ENCODE assay signal across 8 cellular contexts in the genomic region with DNA sequence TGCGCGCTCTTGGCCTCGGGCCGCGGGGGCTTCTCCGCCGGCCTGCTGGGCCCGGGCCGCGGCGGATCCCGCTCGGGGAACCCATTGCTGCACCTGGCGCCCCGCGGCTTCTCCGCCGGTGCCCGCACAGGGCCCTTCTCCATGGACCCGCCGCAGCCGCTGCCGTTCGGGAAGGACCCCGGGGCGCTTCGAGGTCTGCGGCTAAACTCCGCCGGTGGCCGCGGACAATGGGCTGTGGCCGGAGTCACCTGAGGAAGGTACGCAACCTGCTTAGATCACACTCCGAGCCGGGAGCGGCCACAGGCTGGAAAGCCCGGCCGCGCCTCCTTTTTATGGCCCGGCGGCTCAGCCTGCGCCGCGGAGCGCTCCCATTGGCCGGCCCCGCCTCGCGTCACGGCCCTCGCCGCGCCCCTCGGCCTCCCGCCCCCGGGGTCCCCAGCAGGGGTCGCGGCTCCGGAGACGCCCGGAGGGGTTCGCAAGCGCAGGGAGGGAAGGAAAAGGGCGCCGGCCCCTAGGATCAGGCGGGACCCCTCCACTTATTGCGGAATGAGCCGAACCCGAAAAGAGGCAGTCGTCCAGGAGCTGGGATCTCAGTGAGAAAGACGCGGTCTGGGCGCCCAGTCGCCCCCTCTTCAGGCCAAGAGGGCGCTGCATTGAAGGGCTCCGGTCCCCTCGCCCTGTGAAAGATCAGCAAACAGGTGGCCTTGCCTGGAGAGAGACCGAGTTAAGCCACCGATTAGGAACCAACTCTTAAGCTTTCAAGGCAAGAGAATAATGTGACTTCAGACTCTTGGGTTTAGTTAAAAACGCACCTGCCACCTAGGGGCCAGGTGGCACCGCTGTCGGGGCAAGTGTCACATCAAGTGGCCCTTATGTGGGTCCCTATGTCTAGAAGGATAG. TPM values are rescaled to one million over a fixed set of nuclear protein-coding genes. Genes with fewer than 3 reads are reported as not detected.
DNase-seq lines count a peak whose midpoint lies in the region; ATAC-seq and TF ChIP-seq lines count a peak whose summit lies in the region.

A gene with protein sequence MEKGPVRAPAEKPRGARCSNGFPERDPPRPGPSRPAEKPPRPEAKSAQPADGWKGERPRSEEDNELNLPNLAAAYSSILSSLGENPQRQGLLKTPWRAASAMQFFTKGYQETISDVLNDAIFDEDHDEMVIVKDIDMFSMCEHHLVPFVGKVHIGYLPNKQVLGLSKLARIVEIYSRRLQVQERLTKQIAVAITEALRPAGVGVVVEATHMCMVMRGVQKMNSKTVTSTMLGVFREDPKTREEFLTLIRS (minus strand): TSS at position 306 of the 900 bp plus-strand sequence. CDS start 163 bp downstream, at position 143.

- H3K27me3 ChIP-seq in GM23338 (ENCODE audit: insufficient read depth) (peaks cover 31% of the 10 kb centered on the region), SJCRH30 (no peaks in the 10 kb centered on the region), cardiac muscle cell (peaks cover 23% of the 10 kb centered on the region), uterus (no peaks in the 10 kb centered on the region)

- no peaks in the 10 kb centered on the region for H3K9me3 Mint-ChIP-seq in GM23338
- H3K9me3 Mint-ChIP-seq in activated naive CD4-positive, alpha-beta T cell treated with anti-CD3 and anti-CD28 coated beads for 36 hours: no peaks in the 10 kb centered on the region

- peak; percentile 91 for ATAC-seq in GM23338

- CTCF ChIA-PET in activated naive CD4-positive, alpha-beta T cell treated with anti-CD3 and anti-CD28 coated beads for 36 hours (lab: Charles Lee): interaction anchor here (0.6 to 4.5 kb wide), 14 partner anchors 9 to 316 kb away, joined by 3 to 19 read pairs (median 4); no protein-coding TSS in a partner anchor

- TF ChIP-seq CTCF in GM23338 (conservative IDR thresholded peaks at IDR 0.05; ENCODE audit: low read depth in 2 of 2) (peak; percentile 33 to 57), LNCAP (IDR thresholded peaks at IDR 0.05) (peak; percentile 71), cardiac muscle cell (IDR thresholded peaks at IDR 0.05; ENCODE audit: low read depth, low read length) (peak; percentile 48), uterus (IDR thresholded peaks at IDR 0.05) (peak; percentile 5 to 46 (median 28))

- H3F3A ChIP-seq in GM23338 (replicated peaks; ENCODE audit: low read depth): peaks cover 10% of the 10 kb centered on the region; the same call in 1 of the 2 replicates

- no peaks in the 10 kb centered on the region for H3K36me3 Mint-ChIP-seq in GM23338 (ENCODE audit: low read depth)
- H3K36me3 Mint-ChIP-seq in activated naive CD4-positive, alpha-beta T cell treated with anti-CD3 and anti-CD28 coated beads for 36 hours (ENCODE audit: low read depth): peaks cover 7% of the 10 kb centered on the region

- peak within 1 kb of the TSS; percentile 82 for H3K4me3 Mint-ChIP-seq in GM23338
- peak within 1 kb of the TSS; percentile 86 for H3K4me3 Mint-ChIP-seq in activated naive CD4-positive, alpha-beta T cell treated with anti-CD3 and anti-CD28 coated beads for 36 hours

- H3K4me3 ChIP-seq in GM23338: peak within 1 kb of the TSS; percentile 91
- H3K4me3 ChIP-seq in SJCRH30: peak within 1 kb of the TSS; percentile 76
- peak within 1 kb of the TSS; percentile 73 for H3K4me3 ChIP-seq in cardiac muscle cell
- peak within 1 kb of the TSS; percentile 44 to 60 for H3K4me3 ChIP-seq in uterus

- no peak within 1 kb of the TSS for H3K27ac ChIP-seq in GM23338 (ENCODE audit: low read depth)
- H3K27ac ChIP-seq in SJCRH30: no peak within 1 kb of the TSS
- no peak within 1 kb of the TSS for H3K27ac ChIP-seq in cardiac muscle cell
- peak within 1 kb of the TSS; percentile 67 to 70 for H3K27ac ChIP-seq in uterus

- H3K27ac Mint-ChIP-seq in GM23338: no peak within 1 kb of the TSS
- H3K27ac Mint-ChIP-seq in activated naive CD4-positive, alpha-beta T cell treated with anti-CD3 and anti-CD28 coated beads for 36 hours: peak within 1 kb of the TSS; percentile 88

- H3K9me3 ChIP-seq in SJCRH30 (replicated peaks) (no peaks in the 10 kb centered on the region), cardiac muscle cell (ENCODE audit: low read depth) (no peaks in the 10 kb centered on the region), uterus (no peaks in the 10 kb centered on the region)

- no peaks in the 10 kb centered on the region for H3K9me2 ChIP-seq in GM23338 (ENCODE audit: insufficient read depth)

- H3K79me2 ChIP-seq in GM23338 (replicated peaks; ENCODE audit: insufficient read depth): no peaks in the 10 kb centered on the region; the same call in 1 of the 2 replicates

- intact Hi-C loops in activated naive CD4-positive, alpha-beta T cell treated with anti-CD3 and anti-CD28 coated beads for 36 hours (cut with micrococcal nuclease): loop anchor here (1.0 to 5.0 kb wide), 12 partner anchors 21 to 528 kb away; a partner anchor contains a TSS
- intact Hi-C loops in posterior vena cava (cut with DNase I): no loop called here
- intact Hi-C loops in uterus (cut with DNase I; ENCODE audit: low total_unique reads): no loop called here

- peaks cover 9% of the 10 kb centered on the region for H3K4me1 Mint-ChIP-seq in GM23338
- peaks cover 20% of the 10 kb centered on the region for H3K4me1 Mint-ChIP-seq in activated naive CD4-positive, alpha-beta T cell treated with anti-CD3 and anti-CD28 coated beads for 36 hours (ENCODE audit: low read depth)

- H3K4me1 ChIP-seq in GM23338 (ENCODE audit: insufficient read depth) (peaks cover 7% of the 10 kb centered on the region), SJCRH30 (peaks cover 4% of the 10 kb centered on the region; the same call in 1 of the 2 replicates), cardiac muscle cell (ENCODE audit: low read depth) (no peaks in the 10 kb centered on the region), uterus (no peaks in the 10 kb centered on the region)

- DNase-seq in GDM1 (lab: John Stamatoyannopoulos, UW): peak; percentile 52
- peak; percentile 93 for DNase-seq in GM23338 (ENCODE audit: low spot score)
- DNase-seq in SJCRH30: peak; percentile 52 to 77
- DNase-seq in activated naive CD4-positive, alpha-beta T cell treated with anti-CD3 and anti-CD28 coated beads for 36 hours: peak; percentile 72
- peak; percentile 67 to 92 for DNase-seq in cardiac muscle cell (ENCODE audit: low read depth in 1 of 2, low spot score in 1 of 2)
- peak; percentile 86 for DNase-seq in posterior vena cava (ENCODE audit: low spot score)
- DNase-seq in uterus: peak; percentile 32 to 59

- H4K20me1 ChIP-seq in GM23338 (replicated peaks; ENCODE audit: insufficient read depth): peaks cover 9% of the 10 kb centered on the region; the same call in 1 of the 2 replicates

- peak within 1 kb of the TSS; percentile 98 for H2AFZ ChIP-seq in GM23338

- peak within 1 kb of the TSS; percentile 95 for H3K4me2 ChIP-seq in GM23338

- peak; percentile 71 to 73 for TF ChIP-seq POLR2A in uterus (IDR thresholded peaks at IDR 0.05)

- H3K36me3 ChIP-seq in GM23338 (ENCODE audit: insufficient read depth) (no peaks in the 10 kb centered on the region), SJCRH30 (no peaks in the 10 kb centered on the region), cardiac muscle cell (no peaks in the 10 kb centered on the region), uterus (no peaks in the 10 kb centered on the region)

- peaks cover 25% of the 10 kb centered on the region for H3K27me3 Mint-ChIP-seq in GM23338 (ENCODE audit: insufficient read depth, low read depth, poor library complexity)
- no peaks in the 10 kb centered on the region for H3K27me3 Mint-ChIP-seq in activated naive CD4-positive, alpha-beta T cell treated with anti-CD3 and anti-CD28 coated beads for 36 hours (ENCODE audit: low read depth)

TF ChIP-seq in GM23338, 12 proteins besides CTCF, POLR2A, EP300 and RAD21:
- TF ChIP-seq POLR2AphosphoS5 (IDR thresholded peaks at IDR 0.05; ENCODE audit: low read depth): peak; percentile 90
- no peak for TF ChIP-seq JUNB (IDR thresholded peaks at IDR 0.05; ENCODE audit: unreplicated experiment)
- peak; percentile 88 for TF ChIP-seq CREB1 (CRISPR knock-in tag; IDR thresholded peaks at IDR 0.05; ENCODE audit: low read depth)

RNA-seq across cellular contexts. Expression of the gene that starts here (rescaled TPM):
- total RNA-seq in GM23338 (2014; rRNA removed; shearing (Covaris generic)): 15.0 and 22.2 TPM in 2 replicates
- 8.7 and 9.3 TPM in 2 replicates for polyA plus RNA-seq in GM23338 (2016; fragmentation: Nextera tagmentation; extraction: Ambion mirVana)
- total RNA-seq in SJCRH30 (2014; rRNA removed; shearing (Covaris generic)): 3.0 and 3.4 TPM in 2 replicates
- total RNA-seq in activated naive CD4-positive, alpha-beta T cell treated with anti-CD3 and anti-CD28 coated beads for 36 hours: 10 to 100 TPM; 56.8 to 57.3 TPM
- 3.5 and 4.3 TPM in 2 replicates for total RNA-seq in cardiac muscle cell
- 2.5 and 3.0 TPM in 2 replicates for polyA plus RNA-seq in cardiac muscle cell
- 1 to 10 TPM; 6.9 to 9.3 TPM for total RNA-seq in posterior vena cava
- 10 to 100 TPM in 1 of 4 donors, 1 to 10 TPM in 3; 3.2 to 10.6 (median 4.1) TPM for total RNA-seq in uterus

Comparison
In these comparisons a context has a peak if more than half of its experiments do, and no peak if none do; other contexts are left out.
1. H3K27ac ChIP-seq: peak in uterus (2 of 2); none in GM23338 (single experiment), SJCRH30 (single experiment) and cardiac muscle cell (single experiment).
2. Peak in every context shown above with its lines, with median percentiles within 50 percentile points of each other: DNase-seq, H3K4me3 ChIP-seq and CTCF ChIP-seq.